In genomic region chr5:95781101-95781583, GRCh38 we compare ENCODE assay signal across 8 cellular contexts. TPM values are rescaled to one million over a fixed set of nuclear protein-coding genes. Genes with fewer than 3 reads are reported as not detected.
DNase-seq lines count a peak whose midpoint lies in the region; ATAC-seq and TF ChIP-seq lines count a peak whose summit lies in the region.

No MANE protein-coding gene starts in this region.

- H3K27ac ChIP-seq in KMS-11 (peak overlapping the region; percentile 18; the same call in 1 of the 2 replicates), ovary (peak overlapping the region in 1 of 2 donors; percentile 1), thoracic aorta (peak overlapping the region; percentile 15 to 16)

- H2AFZ ChIP-seq in KMS-11 (ENCODE audit: low read depth) = peak overlapping the region; percentile 24; the same call in 1 of the 2 replicates

- peaks cover 27% of the 10 kb centered on the region for H3K4me1 ChIP-seq in KMS-11 (ENCODE audit: low read depth, poor library complexity, severe bottlenecking)
- H3K4me1 ChIP-seq in ovary (ENCODE audit: insufficient read depth) = peaks cover 16% of the 10 kb centered on the region
- peaks cover 6 to 25% of the 10 kb centered on the region in 2 donors for H3K4me1 ChIP-seq in thoracic aorta (ENCODE audit: control insufficient read depth in 1 of 2, low read depth in 2 of 2)

- H3K4me3 ChIP-seq in KMS-11 (IDR thresholded peaks at IDR 0.05; ENCODE audit: insufficient read depth, low read depth, low read length) (no peak overlapping the region), ovary (no peak overlapping the region), thoracic aorta (peak overlapping the region; percentile 25)

- in situ Hi-C loops in SK-MEL-5 (cut with HindIII; ENCODE audit: low pct_unique_long_range_greater_than_20kb, low sequenced_read_pairs) = no loop called here

- H4K20me1 ChIP-seq in KMS-11 (ENCODE audit: insufficient read depth) = no peaks in the 10 kb centered on the region

- WGBS in ovary, 3 donors = 32 to 43% (median 39%) methylated on average over 4 of the region's 4 CpGs

- H3K79me2 ChIP-seq in KMS-11 (ENCODE audit: insufficient read depth, low read depth) = no peaks in the 10 kb centered on the region

- no peak for TF ChIP-seq EP300 in ovary (IDR thresholded peaks at IDR 0.05)

- peak; percentile 84 for DNase-seq in ELR (ENCODE audit: low read depth)
- peak; percentile 88 for DNase-seq in SK-MEL-5 (ENCODE audit: low read depth, low spot score)
- DNase-seq in activated naive CD4-positive, alpha-beta T cell treated with Interleukin-2 at 50 U/mL for 16 hours = peak; percentile 74
- DNase-seq in glomerular visceral epithelial cell (ENCODE audit: extremely low spot score) = peak; percentile 79
- peak; percentile 72 to 83 (median 78) for DNase-seq in ovary
- DNase-seq in thoracic aorta (ENCODE audit: low spot score) = peak; percentile 49

- H3K9me3 ChIP-seq in ovary (no peaks in the 10 kb centered on the region), thoracic aorta (no peaks in the 10 kb centered on the region)

- H3K36me3 ChIP-seq in KMS-11 (ENCODE audit: insufficient read depth) (no peaks in the 10 kb centered on the region), ovary (no peaks in the 10 kb centered on the region), thoracic aorta (no peaks in the 10 kb centered on the region)

- peak overlapping the region; percentile 2 for H3K4me2 ChIP-seq in KMS-11

- H3K27me3 ChIP-seq in KMS-11 (ENCODE audit: insufficient read depth, low read depth) (no peaks in the 10 kb centered on the region), ovary (no peaks in the 10 kb centered on the region), thoracic aorta (replicated peaks; ENCODE audit: insufficient read depth) (no peaks in the 10 kb centered on the region)

- intact Hi-C loops in ovary (cut with DNase I) = loop anchor here in 3 of 4 donors (2.0 to 10.0 kb wide), 4 partner anchors 64 to 106 kb away; no protein-coding TSS in a partner anchor

- peak; percentile 89 for ATAC-seq in GM21737 (IDR thresholded peaks at IDR 0.05; ENCODE audit: unreplicated experiment)
- peak; percentile 61 for ATAC-seq in thoracic aorta (ENCODE audit: insufficient number of reproducible peaks, low FRiP score, low read depth)

- no peak overlapping the region for H3K9ac ChIP-seq in KMS-11

- TF ChIP-seq POLR2A in ovary (IDR thresholded peaks at IDR 0.05) = no peak

- peak; percentile 99 for TF ChIP-seq CTCF in KMS-11 (conservative IDR thresholded peaks at IDR 0.05; ENCODE audit: low read depth, low read length)
- peak; percentile 65 to 83 (median 78) for TF ChIP-seq CTCF in ovary (IDR thresholded peaks at IDR 0.05)
- TF ChIP-seq CTCF in thoracic aorta (IDR thresholded peaks at IDR 0.05) = peak; percentile 87

RNA-seq across cellular contexts. Expression of gene GLRX, which starts 41.4 kb away (rescaled TPM):
- total RNA-seq in SK-MEL-5 (2014; rRNA removed; shearing (Covaris generic)) = 8.1 and 10.8 TPM in 2 replicates
- 26.5 and 28.5 TPM in 2 replicates for polyA plus RNA-seq in SK-MEL-5 (2015; cell fraction: cytosol; rRNA removed)
- polyA plus RNA-seq in SK-MEL-5 (2015; cell fraction: nucleus; rRNA removed) = 10.0 and 12.2 TPM in 2 replicates
- total RNA-seq in ovary (10 to 100 TPM in 4 of 7 donors, 1 to 10 TPM in 3; 4.1 to 17.8 (median 11.3) TPM), thoracic aorta (100 to 1,000 TPM in 1 of 2 donors, 10 to 100 TPM in 1; 29.2 to 148 TPM)
- polyA plus RNA-seq in ovary = 10 to 100 TPM; 16.7 to 35.7 TPM

RNA-seq across cellular contexts. Expression of gene RHOBTB3, which starts 50.0 kb away (rescaled TPM):
- total RNA-seq in SK-MEL-5 (2014; rRNA removed; shearing (Covaris generic)) = 56.7 and 57.0 TPM in 2 replicates
- polyA plus RNA-seq in SK-MEL-5 (2015; cell fraction: cytosol; rRNA removed) = 45.0 and 63.4 TPM in 2 replicates
- polyA plus RNA-seq in SK-MEL-5 (2015; cell fraction: nucleus; rRNA removed) = 39.2 and 65.1 TPM in 2 replicates
- 100 to 1,000 TPM; 106 to 221 (median 200) TPM for total RNA-seq in ovary
- polyA plus RNA-seq in ovary = 100 to 1,000 TPM in 1 of 2 donors, 10 to 100 TPM in 1; 52.8 to 133 TPM
- total RNA-seq in thoracic aorta = 10 to 100 TPM; 34.1 to 71.2 TPM
